In the genomic region with DNA sequence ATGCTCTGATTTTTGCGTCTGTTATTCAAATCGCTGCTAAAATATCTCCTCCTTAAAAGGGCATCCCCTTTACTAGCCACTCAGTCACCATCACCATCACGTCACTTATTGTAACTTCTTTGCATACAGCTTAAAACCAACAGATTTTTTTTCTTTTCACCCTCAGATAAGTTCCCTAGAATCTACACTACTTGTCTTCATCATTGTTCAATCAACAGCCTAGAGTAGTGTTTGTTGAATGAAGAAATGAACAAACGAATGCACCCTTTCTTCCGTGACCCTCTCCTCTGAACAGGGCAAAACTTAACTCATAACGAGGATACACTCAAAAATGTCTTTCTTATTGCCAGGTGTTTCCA, we compare ENCODE assay signal across 8 cellular contexts. TPM values are rescaled to one million over a fixed set of nuclear protein-coding genes. Genes with fewer than 3 reads are reported as not detected.
DNase-seq lines count a peak whose midpoint lies in the region; ATAC-seq and TF ChIP-seq lines count a peak whose summit lies in the region.

No MANE protein-coding gene starts in this region.

- peaks cover 33% of the 10 kb centered on the region for H3K79me2 ChIP-seq in hepatocyte

- TF ChIP-seq CTCF in WTC11 (IDR thresholded peaks at IDR 0.05) (no peak), hepatocyte (IDR thresholded peaks at IDR 0.05; ENCODE audit: poor library complexity) (no peak)

- no peak for ATAC-seq in WTC11
- no peak for ATAC-seq in stimulated activated effector memory CD8-positive, alpha-beta T cell treated with anti-CD3 and anti-CD28 coated beads, Interleukin-12 subunit alpha, Interleukin-12 subunit beta, amount 100 ng/mL, for 72 hours

- H4K20me1 ChIP-seq in hepatocyte (ENCODE audit: insufficient read depth, poor library complexity, severe bottlenecking) = peaks cover 8% of the 10 kb centered on the region

- peaks cover 29% of the 10 kb centered on the region for H3K9me3 Mint-ChIP-seq in WTC11
- peaks cover 8% of the 10 kb centered on the region for H3K9me3 Mint-ChIP-seq in stimulated activated effector memory CD8-positive, alpha-beta T cell treated with anti-CD3 and anti-CD28 coated beads, Interleukin-12 subunit alpha, Interleukin-12 subunit beta, amount 100 ng/mL, for 72 hours

- H3K9me3 ChIP-seq in hepatocyte (ENCODE audit: low read depth) = no peaks in the 10 kb centered on the region

- POLR2A ChIA-PET in WTC11 (lab: Charles Lee) = interaction anchor here (1.4 to 1.5 kb wide), 2 partner anchors 12 to 223 kb away, joined by 4 to 6 read pairs; a partner anchor contains a TSS

- peaks cover 31% of the 10 kb centered on the region for H3K4me1 Mint-ChIP-seq in WTC11
- H3K4me1 Mint-ChIP-seq in stimulated activated effector memory CD8-positive, alpha-beta T cell treated with anti-CD3 and anti-CD28 coated beads, Interleukin-12 subunit alpha, Interleukin-12 subunit beta, amount 100 ng/mL, for 72 hours = peaks cover 40% of the 10 kb centered on the region

- peak overlapping the region; percentile 84 for H3K4me3 Mint-ChIP-seq in WTC11
- peak overlapping the region; percentile 87 for H3K4me3 Mint-ChIP-seq in stimulated activated effector memory CD8-positive, alpha-beta T cell treated with anti-CD3 and anti-CD28 coated beads, Interleukin-12 subunit alpha, Interleukin-12 subunit beta, amount 100 ng/mL, for 72 hours

- peak overlapping the region; percentile 69 for H3K4me3 ChIP-seq in H7 (ENCODE audit: insufficient read depth, low read depth, low read length)
- peak overlapping the region; percentile 32 for H3K4me3 ChIP-seq in hepatocyte

- CTCF ChIA-PET in WTC11 (lab: Charles Lee) = interaction anchor here (1.2 kb wide), 1 partner anchor 603 kb away, joined by 4 read pairs; no protein-coding TSS in a partner anchor

- peaks cover 24% of the 10 kb centered on the region for H3K36me3 Mint-ChIP-seq in WTC11
- H3K36me3 Mint-ChIP-seq in stimulated activated effector memory CD8-positive, alpha-beta T cell treated with anti-CD3 and anti-CD28 coated beads, Interleukin-12 subunit alpha, Interleukin-12 subunit beta, amount 100 ng/mL, for 72 hours = peaks cover 16% of the 10 kb centered on the region

- no peaks in the 10 kb centered on the region for H3K9me2 ChIP-seq in hepatocyte (replicated peaks; ENCODE audit: insufficient read depth)

- WGBS in hepatocyte (ENCODE audit: low lambda C conversion rate, missing lambda C conversion rate) = 91% methylated on average over 6 of the region's 6 CpGs

- H3K4me1 ChIP-seq in hepatocyte (ENCODE audit: insufficient read depth) = peaks cover 13% of the 10 kb centered on the region

- H3K27me3 ChIP-seq in H7 (ENCODE audit: control insufficient read depth, insufficient read depth, low read length) (no peaks in the 10 kb centered on the region), hepatocyte (no peaks in the 10 kb centered on the region)

- H3K4me2 ChIP-seq in hepatocyte = peak overlapping the region; percentile 71

- no peak for DNase-seq in H7
- no peak for DNase-seq in WTC11 (ENCODE audit: low spot score)
- no peak for DNase-seq in hepatocyte (ENCODE audit: low spot score)
- DNase-seq in stimulated activated effector memory CD8-positive, alpha-beta T cell treated with anti-CD3 and anti-CD28 coated beads, Interleukin-12 subunit alpha, Interleukin-12 subunit beta, amount 100 ng/mL, for 72 hours (ENCODE audit: low spot score in 2 of 2) = no peak
- no peak for DNase-seq in NCI-H2171 (lab: John Stamatoyannopoulos, UW)
- no peak for DNase-seq in MV-4-11 (lab: John Stamatoyannopoulos, UW)
- no peak for DNase-seq in epidermal melanocyte (ENCODE audit: insufficient read length, low spot score)
- no peak for DNase-seq in NCI-H1930 (lab: John Stamatoyannopoulos, UW)

- peaks cover 11% of the 10 kb centered on the region for H3K27me3 Mint-ChIP-seq in WTC11 (ENCODE audit: low read depth)

- H3K36me3 ChIP-seq in H7 (replicated peaks; ENCODE audit: control insufficient read depth, insufficient read depth, low read length) (no peaks in the 10 kb centered on the region), hepatocyte (replicated peaks; ENCODE audit: insufficient read depth, low read depth) (no peaks in the 10 kb centered on the region)

- H3K27ac ChIP-seq in hepatocyte = peak overlapping the region; percentile 79

- peak overlapping the region; percentile 72 for H2AFZ ChIP-seq in hepatocyte

- peak overlapping the region; percentile 10; the same call in 1 of the 2 replicates for H3K27ac Mint-ChIP-seq in WTC11
- peak overlapping the region; percentile 96 for H3K27ac Mint-ChIP-seq in stimulated activated effector memory CD8-positive, alpha-beta T cell treated with anti-CD3 and anti-CD28 coated beads, Interleukin-12 subunit alpha, Interleukin-12 subunit beta, amount 100 ng/mL, for 72 hours

TF ChIP-seq in WTC11, 78 proteins besides CTCF, POLR2A, EP300 and RAD21 (continues in another document):
- TF ChIP-seq, protein P1, sequence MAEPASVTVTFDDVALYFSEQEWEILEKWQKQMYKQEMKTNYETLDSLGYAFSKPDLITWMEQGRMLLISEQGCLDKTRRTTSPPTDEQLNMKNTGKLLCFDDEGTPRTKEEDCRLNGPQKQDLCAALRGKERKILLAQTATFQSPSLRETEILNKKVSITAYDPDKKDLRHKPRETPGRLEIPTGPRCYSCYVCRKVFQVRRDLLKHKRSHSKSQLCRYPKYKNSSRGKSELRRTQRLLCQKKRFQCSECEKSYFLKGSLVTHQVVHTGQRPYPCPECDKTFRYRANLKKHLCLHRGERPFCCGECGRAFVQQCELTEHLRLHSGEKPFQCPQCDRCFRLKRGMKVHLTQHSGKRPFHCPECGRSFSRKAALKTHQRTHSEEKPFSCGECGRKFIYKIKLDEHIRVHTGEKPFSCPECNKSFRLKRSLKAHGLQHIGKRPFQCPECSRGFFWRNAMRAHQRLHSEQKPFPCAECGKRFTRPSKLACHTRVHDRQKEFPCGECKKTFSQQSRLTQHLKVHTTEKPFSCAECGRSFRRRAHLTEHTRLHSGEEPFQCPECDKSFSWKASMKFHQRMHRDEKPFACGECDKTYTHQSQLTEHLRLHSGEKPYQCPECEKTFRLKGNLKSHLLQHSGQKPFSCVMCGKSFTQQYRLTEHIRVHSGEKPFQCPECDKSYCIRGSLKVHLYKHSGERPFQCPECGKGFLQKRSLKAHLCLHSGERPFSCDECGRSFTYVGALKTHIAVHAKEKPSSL (CRISPR knock-in tag; conservative IDR thresholded peaks at IDR 0.05) = no peak
- no peak for TF ChIP-seq CBFB (CRISPR knock-in tag; IDR thresholded peaks at IDR 0.05; ENCODE audit: low read depth)
- no peak for TF ChIP-seq TEAD4 (CRISPR knock-in tag; IDR thresholded peaks at IDR 0.05)
- TF ChIP-seq SP1 (CRISPR knock-in tag; conservative IDR thresholded peaks at IDR 0.05) = no peak
- TF ChIP-seq TP53 (CRISPR knock-in tag; IDR thresholded peaks at IDR 0.05) = no peak
- TF ChIP-seq, protein P2, sequence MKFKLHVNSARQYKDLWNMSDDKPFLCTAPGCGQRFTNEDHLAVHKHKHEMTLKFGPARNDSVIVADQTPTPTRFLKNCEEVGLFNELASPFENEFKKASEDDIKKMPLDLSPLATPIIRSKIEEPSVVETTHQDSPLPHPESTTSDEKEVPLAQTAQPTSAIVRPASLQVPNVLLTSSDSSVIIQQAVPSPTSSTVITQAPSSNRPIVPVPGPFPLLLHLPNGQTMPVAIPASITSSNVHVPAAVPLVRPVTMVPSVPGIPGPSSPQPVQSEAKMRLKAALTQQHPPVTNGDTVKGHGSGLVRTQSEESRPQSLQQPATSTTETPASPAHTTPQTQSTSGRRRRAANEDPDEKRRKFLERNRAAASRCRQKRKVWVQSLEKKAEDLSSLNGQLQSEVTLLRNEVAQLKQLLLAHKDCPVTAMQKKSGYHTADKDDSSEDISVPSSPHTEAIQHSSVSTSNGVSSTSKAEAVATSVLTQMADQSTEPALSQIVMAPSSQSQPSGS (CRISPR knock-in tag; IDR thresholded peaks at IDR 0.05; ENCODE audit: borderline replicate concordance, low read depth) = no peak
- TF ChIP-seq, protein P3, sequence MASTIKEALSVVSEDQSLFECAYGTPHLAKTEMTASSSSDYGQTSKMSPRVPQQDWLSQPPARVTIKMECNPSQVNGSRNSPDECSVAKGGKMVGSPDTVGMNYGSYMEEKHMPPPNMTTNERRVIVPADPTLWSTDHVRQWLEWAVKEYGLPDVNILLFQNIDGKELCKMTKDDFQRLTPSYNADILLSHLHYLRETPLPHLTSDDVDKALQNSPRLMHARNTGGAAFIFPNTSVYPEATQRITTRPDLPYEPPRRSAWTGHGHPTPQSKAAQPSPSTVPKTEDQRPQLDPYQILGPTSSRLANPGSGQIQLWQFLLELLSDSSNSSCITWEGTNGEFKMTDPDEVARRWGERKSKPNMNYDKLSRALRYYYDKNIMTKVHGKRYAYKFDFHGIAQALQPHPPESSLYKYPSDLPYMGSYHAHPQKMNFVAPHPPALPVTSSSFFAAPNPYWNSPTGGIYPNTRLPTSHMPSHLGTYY (CRISPR knock-in tag; IDR thresholded peaks at IDR 0.05) = no peak
- TF ChIP-seq ZBTB21 (CRISPR knock-in tag; IDR thresholded peaks at IDR 0.05; ENCODE audit: borderline replicate concordance) = no peak
- TF ChIP-seq, protein P4, sequence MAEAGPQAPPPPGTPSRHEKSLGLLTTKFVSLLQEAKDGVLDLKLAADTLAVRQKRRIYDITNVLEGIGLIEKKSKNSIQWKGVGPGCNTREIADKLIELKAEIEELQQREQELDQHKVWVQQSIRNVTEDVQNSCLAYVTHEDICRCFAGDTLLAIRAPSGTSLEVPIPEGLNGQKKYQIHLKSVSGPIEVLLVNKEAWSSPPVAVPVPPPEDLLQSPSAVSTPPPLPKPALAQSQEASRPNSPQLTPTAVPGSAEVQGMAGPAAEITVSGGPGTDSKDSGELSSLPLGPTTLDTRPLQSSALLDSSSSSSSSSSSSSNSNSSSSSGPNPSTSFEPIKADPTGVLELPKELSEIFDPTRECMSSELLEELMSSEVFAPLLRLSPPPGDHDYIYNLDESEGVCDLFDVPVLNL (CRISPR knock-in tag; IDR thresholded peaks at IDR 0.05; ENCODE audit: borderline replicate concordance, low read depth) = no peak
- no peak for TF ChIP-seq GTF2I (CRISPR knock-in tag; conservative IDR thresholded peaks at IDR 0.05)
- TF ChIP-seq, protein P5, sequence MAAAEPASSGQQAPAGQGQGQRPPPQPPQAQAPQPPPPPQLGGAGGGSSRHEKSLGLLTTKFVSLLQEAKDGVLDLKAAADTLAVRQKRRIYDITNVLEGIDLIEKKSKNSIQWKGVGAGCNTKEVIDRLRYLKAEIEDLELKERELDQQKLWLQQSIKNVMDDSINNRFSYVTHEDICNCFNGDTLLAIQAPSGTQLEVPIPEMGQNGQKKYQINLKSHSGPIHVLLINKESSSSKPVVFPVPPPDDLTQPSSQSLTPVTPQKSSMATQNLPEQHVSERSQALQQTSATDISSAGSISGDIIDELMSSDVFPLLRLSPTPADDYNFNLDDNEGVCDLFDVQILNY (CRISPR knock-in tag; IDR thresholded peaks at IDR 0.05) = no peak
- TF ChIP-seq ATF1 (CRISPR knock-in tag; IDR thresholded peaks at IDR 0.05) = no peak

RNA-seq across cellular contexts. Expression of a gene that starts 1.1 kb away (rescaled TPM):
- total RNA-seq in H7 (2014; rRNA removed; shearing (Covaris generic)) = 7.2 and 9.9 TPM in 2 replicates
- total RNA-seq in WTC11 (2021) (16.7 to 18.2 TPM (median 17.7 TPM) in 3 replicates), hepatocyte (27.2 and 30.6 TPM in 2 replicates)
- 3.7 and 4.4 TPM in 2 replicates for polyA plus RNA-seq in hepatocyte
